ENCODE assay signal across 8 cellular contexts in genomic region chr2:37326285-37326684, GRCh38. TPM values are rescaled to one million over a fixed set of nuclear protein-coding genes. Genes with fewer than 3 reads are reported as not detected.
A peak's percentile ranks its signal among the peaks of the same experiment; 100 is the strongest.
DNase-seq lines count a peak whose midpoint lies in the region; ATAC-seq and TF ChIP-seq lines count a peak whose summit lies in the region.

No MANE protein-coding gene starts in this region.

- peak overlapping the region; percentile 81 for H3K27ac ChIP-seq in colonic mucosa

- DNase-seq in AG04449 (ENCODE audit: low read depth, low spot score) = peak; percentile 45
- peak; percentile 49 for DNase-seq in colonic mucosa
- peak in 1 of 3 donors; percentile 43 for DNase-seq in mucosa of descending colon
- DNase-seq in NCI-H524 treated with DMSO at 0.1 percent for 48 hours (lab: John Stamatoyannopoulos, UW) = no peak
- DNase-seq in stimulated activated CD4-positive, alpha-beta T cell treated with anti-CD3 and anti-CD28 coated beads, Interleukin-2, amount 100 ng/mL, for 24 hours = no peak

- H3F3A ChIP-seq in Loucy (ENCODE audit: low read depth) = no peaks in the 10 kb centered on the region; the same call in 1 of the 2 replicates

- H3K4me3 Mint-ChIP-seq in stimulated activated memory B cell treated with anti-CD40 and anti-IgM and Interleukin-4, amounts not matched to agents 10 μg/mL and 1 μg/mL and 100 μg/mL, for 72 hours = no peak overlapping the region

- POLR2A ChIA-PET in AG04449 (lab: Yijun Ruan, JAX) = no interaction called here

- H3K79me2 ChIP-seq in Loucy (ENCODE audit: insufficient read depth, low read length) = peaks cover 29% of the 10 kb centered on the region

- H3K4me1 ChIP-seq in Loucy (ENCODE audit: insufficient read depth, low read length, poor library complexity, severe bottlenecking) (peaks cover 29% of the 10 kb centered on the region), colonic mucosa (no peaks in the 10 kb centered on the region), mucosa of descending colon (ENCODE audit: low read depth) (peaks cover 18% of the 10 kb centered on the region)

- no peaks in the 10 kb centered on the region for H3K36me3 ChIP-seq in Loucy (ENCODE audit: insufficient read depth, low read length)
- H3K36me3 ChIP-seq in colonic mucosa = no peaks in the 10 kb centered on the region
- H3K36me3 ChIP-seq in mucosa of descending colon (ENCODE audit: low read depth) = no peaks in the 10 kb centered on the region

- H3K9ac ChIP-seq in Loucy (ENCODE audit: low read depth, low read length, poor library complexity, severe bottlenecking) (no peak overlapping the region), colonic mucosa (ENCODE audit: low read depth in 2 of 2, low read length in 2 of 2) (no peak overlapping the region)

- H3K9me3 ChIP-seq in Loucy (ENCODE audit: insufficient read depth, low read depth, low read length) = no peaks in the 10 kb centered on the region
- no peaks in the 10 kb centered on the region for H3K9me3 ChIP-seq in colonic mucosa
- no peaks in the 10 kb centered on the region for H3K9me3 ChIP-seq in mucosa of descending colon

- no peak overlapping the region for H3K27ac Mint-ChIP-seq in stimulated activated memory B cell treated with anti-CD40 and anti-IgM and Interleukin-4, amounts not matched to agents 10 μg/mL and 1 μg/mL and 100 μg/mL, for 72 hours

- no peaks in the 10 kb centered on the region for H3K27me3 Mint-ChIP-seq in stimulated activated memory B cell treated with anti-CD40 and anti-IgM and Interleukin-4, amounts not matched to agents 10 μg/mL and 1 μg/mL and 100 μg/mL, for 72 hours

- H3K4me3 ChIP-seq in AG04449 (ENCODE audit: low read depth, low read length) (no peak overlapping the region; the same call in 1 of the 2 replicates), Loucy (ENCODE audit: low read length, poor library complexity, severe bottlenecking) (no peak overlapping the region), colonic mucosa (no peak overlapping the region), mucosa of descending colon (no peak overlapping the region)

- peaks cover 24% of the 10 kb centered on the region for H3K4me1 Mint-ChIP-seq in stimulated activated memory B cell treated with anti-CD40 and anti-IgM and Interleukin-4, amounts not matched to agents 10 μg/mL and 1 μg/mL and 100 μg/mL, for 72 hours

- H3K4me2 ChIP-seq in Loucy (ENCODE audit: low read depth, low read length, poor library complexity, severe bottlenecking) = peak overlapping the region; percentile 80

- H3K36me3 Mint-ChIP-seq in stimulated activated memory B cell treated with anti-CD40 and anti-IgM and Interleukin-4, amounts not matched to agents 10 μg/mL and 1 μg/mL and 100 μg/mL, for 72 hours = no peaks in the 10 kb centered on the region

- ATAC-seq in mucosa of descending colon (peak; percentile 47), HG02852 (IDR thresholded peaks at IDR 0.05; ENCODE audit: unreplicated experiment) (no peak)
- no peak for ATAC-seq in stimulated activated memory B cell treated with anti-CD40 and anti-IgM and Interleukin-4, amounts not matched to agents 10 μg/mL and 1 μg/mL and 100 μg/mL, for 72 hours

- CTCF ChIA-PET in AG04449 (lab: Yijun Ruan, JAX) = interaction anchor here (0.7 to 2.3 kb wide), 2 partner anchors 11 to 17 kb away, joined by 3 to 7 read pairs; partner anchors contain the start of gene QPCT

- no peaks in the 10 kb centered on the region for H3K9me3 Mint-ChIP-seq in stimulated activated memory B cell treated with anti-CD40 and anti-IgM and Interleukin-4, amounts not matched to agents 10 μg/mL and 1 μg/mL and 100 μg/mL, for 72 hours

- no peaks in the 10 kb centered on the region for H3K9me2 ChIP-seq in Loucy (replicated peaks; ENCODE audit: low read depth, low read length)

- peaks cover 24% of the 10 kb centered on the region for H4K20me1 ChIP-seq in Loucy (ENCODE audit: insufficient read depth, low read length, poor library complexity, severe bottlenecking)

- H3K27me3 ChIP-seq in Loucy (ENCODE audit: insufficient read depth, low read length, poor library complexity, severe bottlenecking) = no peaks in the 10 kb centered on the region
- no peaks in the 10 kb centered on the region for H3K27me3 ChIP-seq in colonic mucosa

- TF ChIP-seq CTCF in AG04449 (IDR thresholded peaks at IDR 0.05; ENCODE audit: insufficient read depth, low read length, missing control alignments) (no peak), Loucy (conservative IDR thresholded peaks at IDR 0.05; ENCODE audit: low read length) (no peak), colonic mucosa (IDR thresholded peaks at IDR 0.05) (no peak), mucosa of descending colon (IDR thresholded peaks at IDR 0.05) (no peak)

- peak overlapping the region; percentile 34; the same call in 1 of the 2 replicates for H2AFZ ChIP-seq in Loucy (ENCODE audit: low read length)

- intact Hi-C loops in colonic mucosa (cut with DNase I) = no loop called here
- intact Hi-C loops in mucosa of descending colon (cut with DNase I, micrococcal nuclease) = no loop called here

RNA-seq across cellular contexts. Expression of gene PRKD3, which starts 1.7 kb away (rescaled TPM):
- total RNA-seq in colonic mucosa (10 to 100 TPM; 21.1 to 28.7 TPM), mucosa of descending colon (10 to 100 TPM; 16.0 to 50.1 (median 19.7) TPM)

RNA-seq across cellular contexts. Expression of gene QPCT, which starts 18.1 kb away (rescaled TPM):
- total RNA-seq in colonic mucosa (10 to 100 TPM in 1 of 2 donors, 1 to 10 TPM in 1; 5.3 to 10.7 TPM), mucosa of descending colon (10 to 100 TPM in 1 of 3 donors, 1 to 10 TPM in 2; 4.3 to 15.8 (median 6.8) TPM)

Comparison
In these comparisons a context has a peak if more than half of its experiments do, and no peak if none do; other contexts are left out.
1. DNase-seq: peak in AG04449 (single experiment) and colonic mucosa (single experiment); none in NCI-H524 treated with DMSO at 0.1 percent for 48 hours (single experiment) and stimulated activated CD4-positive, alpha-beta T cell treated with anti-CD3 and anti-CD28 coated beads, Interleukin-2, amount 100 ng/mL, for 24 hours (0 of 2).